In genomic region chr4:13998850-13999249, GRCh38 we compare ENCODE assay signal across 28 cellular contexts.
"Had no signal": no experiment of that assay in that cellular context is flagged by ENCODE, and none has a peak within 500 bp of the region (broad histone marks: within the 10 kb centered on the region; RNA-seq: fewer than 3 reads in every experiment).

No MANE protein-coding gene starts in this region.

- H3K9me3 ChIP-seq: neutrophil, psoas muscle, right lobe of liver, testis, transverse colon, uterus had no signal

- H3K4me1 ChIP-seq: psoas muscle, right lobe of liver, sigmoid colon, suprapubic skin, testis, tibial artery, transverse colon, upper lobe of right lung, uterus had no signal

- ATAC-seq: naive thymus-derived CD8-positive, alpha-beta T cell; natural killer cell treated with Interleukin-12 subunit alpha and Interleukin-12 subunit beta and Interleukin-15 and Interleukin-18, amount 100 ng/mL, for 72 hours; psoas muscle; right cardiac atrium; stimulated activated effector memory CD8-positive, alpha-beta T cell treated with anti-CD3 and anti-CD28 coated beads, Interleukin-12 subunit alpha, Interleukin-12 subunit beta, amount 100 ng/mL, for 72 hours; stimulated activated naive B cell treated with anti-CD40 and anti-IgM and Interleukin-4, amounts not matched to agents 10 μg/mL and 1 μg/mL and 100 μg/mL, for 72 hours; stimulated activated naive CD8-positive, alpha-beta T cell treated with anti-CD3 and anti-CD28 coated beads, Interleukin-15, amount 100 ng/mL, for 72 hours; stimulated activated naive CD8-positive, alpha-beta T cell treated with anti-CD3 and anti-CD28 coated beads, Interleukin-15, Interleukin-2, amounts not matched to agents 100 U/mL and 50 U/mL, for 24 hours; upper lobe of right lung had no signal

- DNase-seq: naive thymus-derived CD8-positive, alpha-beta T cell; nephron progenitor cell; nucleus accumbens; ovary; posterior cingulate gyrus; psoas muscle; right cardiac atrium; right lobe of liver; sigmoid colon; small intestine; stimulated activated CD4-positive, alpha-beta T cell treated with anti-CD3 and anti-CD28 coated beads, Interleukin-15, amount 100 ng/mL, for 24 hours; stimulated activated CD4-positive, alpha-beta T cell treated with anti-CD3 and anti-CD28 coated beads, Interleukin-2, amount 100 ng/mL, for 24 hours; stimulated activated CD4-positive, alpha-beta T cell treated with anti-CD3 and anti-CD28 coated beads, Interleukin-2, amount 100 ng/mL, for 48 hours; stimulated activated CD4-positive, alpha-beta T cell treated with anti-CD3 and anti-CD28 coated beads, Interleukin-4, amount 100 ng/mL, for 24 hours; stimulated activated naive B cell treated with anti-CD40 and anti-IgM and Interleukin-4, amounts not matched to agents 10 μg/mL and 1 μg/mL and 100 μg/mL, for 72 hours; stimulated activated naive CD8-positive, alpha-beta T cell treated with anti-CD3 and anti-CD28 coated beads, Interleukin-15, amount 100 ng/mL, for 72 hours; stimulated activated naive CD8-positive, alpha-beta T cell treated with anti-CD3 and anti-CD28 coated beads, Interleukin-15, Interleukin-2, amounts not matched to agents 100 U/mL and 50 U/mL, for 24 hours; substantia nigra; testis; tibial artery; transverse colon; upper lobe of right lung; uterus had no signal

- H3K9ac ChIP-seq: parathyroid adenoma had no signal

- H3K27ac ChIP-seq: neutrophil, ovary, parathyroid adenoma, psoas muscle, right lobe of liver, sigmoid colon, suprapubic skin, tibial artery, transverse colon, upper lobe of right lung, uterus had no signal

- H3K27me3 ChIP-seq: neutrophil, ovary, right lobe of liver, sigmoid colon, suprapubic skin, testis, transverse colon, upper lobe of right lung, uterus had no signal

- H3K4me3 ChIP-seq: ovary, psoas muscle, right lobe of liver, sigmoid colon, suprapubic skin, testis, tibial artery, transverse colon, upper lobe of right lung, uterus had no signal

- H3K36me3 ChIP-seq: neutrophil, ovary, right lobe of liver, sigmoid colon, suprapubic skin, tibial artery, transverse colon, upper lobe of right lung, uterus had no signal

- FAIRE-seq: small intestine had no signal

- H2AFZ ChIP-seq: parathyroid adenoma had no signal
